In genomic region chr10:106711313-106711906, GRCh38 we compare ENCODE assay signal across 8 cellular contexts.
DNase-seq lines count a peak whose midpoint lies in the region; ATAC-seq and TF ChIP-seq lines count a peak whose summit lies in the region.

No MANE protein-coding gene starts in this region.

- TF ChIP-seq CTCF in GM12875 (IDR thresholded peaks at IDR 0.05; ENCODE audit: borderline replicate concordance, insufficient read depth, low read depth, low read length) = peak; percentile 86

- H3K4me3 ChIP-seq in GM12875 (ENCODE audit: low read depth, low read length) = no peak overlapping the region

- no peak overlapping the region for H3K27ac Mint-ChIP-seq in activated T-helper 1 cell treated with anti-CD3 and anti-CD28 coated beads, Interleukin-12 subunit alpha, Interleukin-12 subunit beta, Interleukin-2, Interleukin-4 antibody, amounts not matched to agents 30 ng/mL and 10 ng/mL and 1 ng/mL, durations not matched to agents 14 hours and 24 hours and 36 hours

- H3K9me3 Mint-ChIP-seq in activated T-helper 1 cell treated with anti-CD3 and anti-CD28 coated beads, Interleukin-12 subunit alpha, Interleukin-12 subunit beta, Interleukin-2, Interleukin-4 antibody, amounts not matched to agents 30 ng/mL and 10 ng/mL and 1 ng/mL, durations not matched to agents 14 hours and 24 hours and 36 hours = no peaks in the 10 kb centered on the region

- no peaks in the 10 kb centered on the region for H3K4me1 Mint-ChIP-seq in activated T-helper 1 cell treated with anti-CD3 and anti-CD28 coated beads, Interleukin-12 subunit alpha, Interleukin-12 subunit beta, Interleukin-2, Interleukin-4 antibody, amounts not matched to agents 30 ng/mL and 10 ng/mL and 1 ng/mL, durations not matched to agents 14 hours and 24 hours and 36 hours (ENCODE audit: low read depth)

- peak; percentile 90 for ATAC-seq in HG02571 (IDR thresholded peaks at IDR 0.05; ENCODE audit: unreplicated experiment)

- H3K27me3 Mint-ChIP-seq in activated T-helper 1 cell treated with anti-CD3 and anti-CD28 coated beads, Interleukin-12 subunit alpha, Interleukin-12 subunit beta, Interleukin-2, Interleukin-4 antibody, amounts not matched to agents 30 ng/mL and 10 ng/mL and 1 ng/mL, durations not matched to agents 14 hours and 24 hours and 36 hours (ENCODE audit: insufficient read depth) = no peaks in the 10 kb centered on the region

- no peak overlapping the region for H3K4me3 Mint-ChIP-seq in activated T-helper 1 cell treated with anti-CD3 and anti-CD28 coated beads, Interleukin-12 subunit alpha, Interleukin-12 subunit beta, Interleukin-2, Interleukin-4 antibody, amounts not matched to agents 30 ng/mL and 10 ng/mL and 1 ng/mL, durations not matched to agents 14 hours and 24 hours and 36 hours

- intact Hi-C loops in activated T-helper 1 cell treated with anti-CD3 and anti-CD28 coated beads, Interleukin-12 subunit alpha, Interleukin-12 subunit beta, Interleukin-2, Interleukin-4 antibody, amounts not matched to agents 30 ng/mL and 10 ng/mL and 1 ng/mL, durations not matched to agents 14 hours and 24 hours and 36 hours (cut with micrococcal nuclease) = no loop called here

- peak; percentile 64 for DNase-seq in ACHN
- peak; percentile 67 for DNase-seq in NAMALWA (ENCODE audit: low spot score)
- peak; percentile 9 for DNase-seq in activated T-helper 1 cell treated with anti-CD3 and anti-CD28 coated beads, Interleukin-12 subunit alpha, Interleukin-12 subunit beta, Interleukin-2, Interleukin-4 antibody, amounts not matched to agents 30 ng/mL and 10 ng/mL and 1 ng/mL, durations not matched to agents 14 hours and 24 hours and 36 hours (ENCODE audit: low spot score)
- DNase-seq in inferior parietal cortex (ENCODE audit: extremely low spot score) = peak; percentile 42
- DNase-seq in stimulated activated CD8-positive, alpha-beta memory T cell treated with anti-CD3 and anti-CD28 coated beads, Interleukin-4, amount 100 ng/mL, for 24 hours (ENCODE audit: low read depth) = peak; percentile 2
- DNase-seq in NCI-H1436 treated with DMSO at 0.1 percent for 48 hours (lab: John Stamatoyannopoulos, UW) = no peak

- in situ Hi-C loops in ACHN (cut with HindIII; ENCODE audit: low pct_ligation_motif_present, low pct_unique_long_range_greater_than_20kb, low sequenced_read_pairs) = no loop called here

- no peaks in the 10 kb centered on the region for H3K36me3 Mint-ChIP-seq in activated T-helper 1 cell treated with anti-CD3 and anti-CD28 coated beads, Interleukin-12 subunit alpha, Interleukin-12 subunit beta, Interleukin-2, Interleukin-4 antibody, amounts not matched to agents 30 ng/mL and 10 ng/mL and 1 ng/mL, durations not matched to agents 14 hours and 24 hours and 36 hours (ENCODE audit: low read depth)
